ENCODE assay signal across 34 cellular contexts in the genomic region with DNA sequence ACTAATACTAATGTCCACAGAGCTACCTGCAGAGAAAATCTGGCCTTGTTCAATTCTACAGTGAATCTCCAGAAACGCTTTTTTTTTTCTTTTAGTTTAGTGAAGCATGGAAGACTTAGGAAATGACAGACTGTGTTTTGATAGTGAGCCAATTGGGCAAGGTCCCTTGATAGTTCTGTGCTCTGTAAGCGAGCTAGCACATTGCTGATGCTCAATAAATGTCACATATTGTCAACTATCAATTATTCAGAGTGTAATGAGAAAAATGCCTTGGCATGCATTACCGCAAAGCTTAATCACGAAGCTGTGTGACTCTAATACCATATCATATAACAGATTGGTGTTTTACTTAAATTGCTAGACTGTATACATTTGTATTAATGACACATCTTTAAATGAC. TPM values are rescaled to one million over a fixed set of nuclear protein-coding genes. Genes with fewer than 3 reads are reported as not detected.
DNase-seq lines count a peak whose midpoint lies in the region.
"Had no signal": no experiment of that assay in that cellular context is flagged by ENCODE, and none has a peak within 500 bp of the region (broad histone marks: within the 10 kb centered on the region; RNA-seq: fewer than 3 reads in every experiment).

No MANE protein-coding gene starts in this region.

- intact Hi-C loops in posterior cingulate gyrus (cut with DNase I) = no loop called here

- peak; percentile 44 for DNase-seq in NCI-H82 (lab: John Stamatoyannopoulos, UW)
- no peak for DNase-seq in NCI-H82 treated with DMSO at 0.1 percent for 48 hours (lab: John Stamatoyannopoulos, UW; ENCODE audit: unreplicated experiment)
- peak; percentile 36 to 86 for DNase-seq in NCI-H524 (lab: John Stamatoyannopoulos, UW)
- peak; percentile 16 for DNase-seq in kidney glomerular epithelial cell (lab: John Stamatoyannopoulos, UW)
- DNase-seq in HuH-7.5 (ENCODE audit: low spot score) = no peak
- DNase-seq in posterior cingulate gyrus = no peak
- DNase-seq in mesenteric fat pad (ENCODE audit: low spot score) = no peak
- no peak for DNase-seq in NCI-H226
- DNase-seq: activated CD4-positive, alpha-beta T cell treated with anti-CD3 and anti-CD28 coated beads, Interleukin-2, amount 50 U/mL, for 1 hour; activated effector memory CD4-positive, alpha-beta T cell treated with anti-CD3 and anti-CD28 coated beads, Interleukin-2, amount 50 U/mL, for 16 hours; activated T-cell treated with anti-CD3 and anti-CD28 coated beads, Interleukin-2, amount 50 U/mL, for 24 hours; anterior cingulate cortex; CD4-positive, alpha-beta memory T cell; colonic mucosa; DMS153; effector memory CD8-positive, alpha-beta T cell; erythroblast; H7; head of caudate nucleus; mucosa of descending colon; natural killer cell; NCI-H1092 treated with DMSO at 0.1 percent for 48 hours; NCI-H187; NCI-H774; RPMI8226; SJCRH30; T1000 had no signal

RNA-seq across cellular contexts. Expression of gene C3orf85, which starts 5.2 kb away (rescaled TPM):
- total RNA-seq in mesenteric fat pad = not detected
- total RNA-seq: A172; CD4-positive, alpha-beta memory T cell; H7; K562; lung; MCF 10A; natural killer cell; osteoblast; SJCRH30; skeletal muscle tissue had no signal

RNA-seq across cellular contexts. Expression of gene MORC1, which starts 13.3 kb away (rescaled TPM):
- total RNA-seq in mesenteric fat pad = not detected
- total RNA-seq: A172; CD4-positive, alpha-beta memory T cell; colonic mucosa; H7; HT-29; lung; MCF 10A; mucosa of descending colon; osteoblast; SJCRH30; skeletal muscle tissue had no signal

Comparison
In these comparisons a context has a peak if more than half of its experiments do, and no peak if none do; other contexts are left out.
1. DNase-seq: peak in NCI-H82 (single experiment), NCI-H524 (2 of 2) and kidney glomerular epithelial cell (single experiment); none in NCI-H82 treated with DMSO at 0.1 percent for 48 hours (single experiment), HuH-7.5 (single experiment), posterior cingulate gyrus (0 of 10), mesenteric fat pad (single experiment) and NCI-H226 (single experiment).